Comparison of ENCODE assay signal across 20 cellular contexts in the genomic region with DNA sequence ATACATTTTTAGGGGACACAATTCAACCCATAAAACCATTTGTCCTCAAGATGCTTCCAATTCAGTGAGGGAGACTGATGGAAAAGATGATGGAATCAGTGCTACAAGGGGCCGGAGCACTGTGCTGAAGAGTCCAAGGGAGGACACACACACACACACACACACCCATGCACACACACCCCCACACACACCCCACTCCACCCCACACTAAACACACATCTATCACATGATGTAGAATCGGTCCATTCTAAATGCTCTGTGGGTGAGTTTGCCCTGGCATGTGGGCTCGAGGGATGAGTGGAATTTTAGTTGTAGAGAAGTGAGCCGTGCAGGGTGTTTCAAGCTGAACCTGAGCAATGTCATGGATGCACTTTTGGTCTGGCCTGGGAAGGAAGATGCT. TPM values are rescaled to one million over a fixed set of nuclear protein-coding genes. Genes with fewer than 3 reads are reported as not detected.
DNase-seq lines count a peak whose midpoint lies in the region; ATAC-seq, FAIRE-seq and TF ChIP-seq lines count a peak whose summit lies in the region.
"Had no signal": no experiment of that assay in that cellular context is flagged by ENCODE, and none has a peak within 500 bp of the region (broad histone marks: within the 10 kb centered on the region; RNA-seq: fewer than 3 reads in every experiment).

No MANE protein-coding gene starts in this region.

- H3K4me1 Mint-ChIP-seq in stimulated activated naive B cell treated with anti-CD40 and anti-IgM and Interleukin-4, amounts not matched to agents 10 μg/mL and 1 μg/mL and 100 μg/mL, for 72 hours = peaks cover 35 to 37% of the 10 kb centered on the region in 2 donors

- H3K27me3 Mint-ChIP-seq in stimulated activated naive B cell treated with anti-CD40 and anti-IgM and Interleukin-4, amounts not matched to agents 10 μg/mL and 1 μg/mL and 100 μg/mL, for 72 hours = no peaks in the 10 kb centered on the region
- H3K27me3 Mint-ChIP-seq: CD4-positive, alpha-beta memory T cell had no signal

- in situ Hi-C loops in HepG2 (cut with HindIII; ENCODE audit: extremely low pct_ligation_motif_present, low pct_unique_long_range_greater_than_20kb) = no loop called here

- no peaks in the 10 kb centered on the region for H3K9me2 ChIP-seq in OCI-LY1 (ENCODE audit: low read depth, low read length)

- no peak overlapping the region for H3K4me3 Mint-ChIP-seq in stimulated activated naive B cell treated with anti-CD40 and anti-IgM and Interleukin-4, amounts not matched to agents 10 μg/mL and 1 μg/mL and 100 μg/mL, for 72 hours
- H3K4me3 Mint-ChIP-seq: CD4-positive, alpha-beta memory T cell; HFFc6 had no signal

- H3K27me3 ChIP-seq in HepG2 (ENCODE audit: control insufficient read depth in 1 of 2, insufficient read depth in 2 of 2, low read length in 2 of 2) (peaks cover 0 to 5% of the 10 kb centered on the region in 2 experiments; a peak in 1 of 5 replicates), right lobe of liver (no peaks in the 10 kb centered on the region), OCI-LY1 (ENCODE audit: insufficient read depth, low read length) (no peaks in the 10 kb centered on the region)

- H4K20me1 ChIP-seq in HepG2 (ENCODE audit: insufficient read depth, low read length) (no peaks in the 10 kb centered on the region), OCI-LY1 (ENCODE audit: insufficient read depth, low read length) (no peaks in the 10 kb centered on the region)

- no peaks in the 10 kb centered on the region for H3K36me3 ChIP-seq in HepG2 (replicated peaks in 1 of 2; ENCODE audit: control insufficient read depth in 1 of 2, insufficient read depth in 2 of 2, low read length in 2 of 2)
- no peaks in the 10 kb centered on the region for H3K36me3 ChIP-seq in right lobe of liver
- no peaks in the 10 kb centered on the region for H3K36me3 ChIP-seq in OCI-LY1 (ENCODE audit: insufficient read depth, low read length)
- H3K36me3 ChIP-seq: HAP-1 had no signal

- intact Hi-C loops in HepG2 (cut with micrococcal nuclease; ENCODE audit: unreplicated experiment) (no loop called here), right lobe of liver (cut with DNase I) (no loop called here)

- no peaks in the 10 kb centered on the region for H3K4me1 ChIP-seq in HepG2 (ENCODE audit: insufficient read depth, low read length)
- H3K4me1 ChIP-seq in right lobe of liver = no peaks in the 10 kb centered on the region
- peaks cover 84% of the 10 kb centered on the region for H3K4me1 ChIP-seq in OCI-LY1 (ENCODE audit: insufficient read depth, low read length, severe bottlenecking)

- TF ChIP-seq CTCF in HepG2 (CRISPR knock-in tag; IDR thresholded peaks at IDR 0.05) (no peak), right lobe of liver (IDR thresholded peaks at IDR 0.05) (no peak), OCI-LY1 (IDR thresholded peaks at IDR 0.05; ENCODE audit: low read length) (no peak)

- WGBS in HepG2 (ENCODE audit: low lambda C conversion rate) = 37% methylated on average over 4 of the region's 4 CpGs
- 93% methylated on average over 3 of the region's 4 CpGs for WGBS in right lobe of liver (ENCODE audit: insufficient coverage, low coverage, low lambda C conversion rate, missing lambda C conversion rate)

- no peaks in the 10 kb centered on the region for H3K9me3 ChIP-seq in HepG2 (ENCODE audit: low read length)
- H3K9me3 ChIP-seq in right lobe of liver = no peaks in the 10 kb centered on the region
- no peaks in the 10 kb centered on the region for H3K9me3 ChIP-seq in OCI-LY1 (ENCODE audit: low read length)
- H3K9me3 ChIP-seq: HAP-1 had no signal

- H3K27ac ChIP-seq in HepG2 (ENCODE audit: extremely low read length, insufficient read depth, low read length) (no peak overlapping the region), right lobe of liver (no peak overlapping the region), OCI-LY1 (ENCODE audit: low read depth, low read length, poor library complexity, severe bottlenecking) (peak overlapping the region; percentile 88)
- H3K27ac ChIP-seq: C4-2B, HL-60 had no signal

- TF ChIP-seq EP300 in HepG2 (IDR thresholded peaks at IDR 0.05; ENCODE audit: low read depth in 2 of 2, low read length in 2 of 2) (no peak), HepG2 (CRISPR knock-in tag; IDR thresholded peaks at IDR 0.05; ENCODE audit: borderline replicate concordance) (no peak)

- no peak overlapping the region for H3K4me3 ChIP-seq in HepG2 (replicated peaks in 1 of 3; ENCODE audit: insufficient read depth in 1 of 3, low read depth in 2 of 3, low read length in 3 of 3)
- no peak overlapping the region for H3K4me3 ChIP-seq in right lobe of liver
- no peak overlapping the region for H3K4me3 ChIP-seq in OCI-LY1 (ENCODE audit: low read depth, low read length, poor library complexity, severe bottlenecking)
- H3K4me3 ChIP-seq: HAP-1 had no signal

- H3F3A ChIP-seq in OCI-LY1 (ENCODE audit: insufficient read depth, low read length) = no peaks in the 10 kb centered on the region

- H3K4me2 ChIP-seq in HepG2 (ENCODE audit: low read depth, low read length) (no peak overlapping the region), OCI-LY1 (ENCODE audit: low read length) (no peak overlapping the region)

- DNase-seq in HepG2 (ENCODE audit: low spot score) = no peak
- no peak for DNase-seq in right lobe of liver
- DNase-seq in stimulated activated naive B cell treated with anti-CD40 and anti-IgM and Interleukin-4, amounts not matched to agents 10 μg/mL and 1 μg/mL and 100 μg/mL, for 72 hours = no peak
- no peak for DNase-seq in cortex of kidney (lab: John Stamatoyannopoulos, UW)
- DNase-seq: 8988T; AML-193; CD4-positive, alpha-beta memory T cell; DMS153; DMS79 treated with DMSO at 0.1 percent for 48 hours; EL; HFFc6; KBM-7 had no signal

- H3K9me3 Mint-ChIP-seq in stimulated activated naive B cell treated with anti-CD40 and anti-IgM and Interleukin-4, amounts not matched to agents 10 μg/mL and 1 μg/mL and 100 μg/mL, for 72 hours = no peaks in the 10 kb centered on the region
- H3K9me3 Mint-ChIP-seq: CD4-positive, alpha-beta memory T cell; HFFc6 had no signal

- H3K9ac ChIP-seq in HepG2 (ENCODE audit: insufficient read depth, low read depth, low read length) (no peak overlapping the region), OCI-LY1 (ENCODE audit: low read length) (no peak overlapping the region)

- no TSS peak for BruUV-seq in HepG2 (replicated peaks; lab: Mats Ljungman, UMichigan)

- H2AFZ ChIP-seq in HepG2 (ENCODE audit: low read length) = no peak overlapping the region
- no peak overlapping the region for H2AFZ ChIP-seq in OCI-LY1 (ENCODE audit: low read length)

- no peak for FAIRE-seq in HepG2 (lab: Jason Lieb, UNC)
- FAIRE-seq: G401.6, H1 had no signal

- peak overlapping the region; percentile 89 for H3K27ac Mint-ChIP-seq in stimulated activated naive B cell treated with anti-CD40 and anti-IgM and Interleukin-4, amounts not matched to agents 10 μg/mL and 1 μg/mL and 100 μg/mL, for 72 hours
- H3K27ac Mint-ChIP-seq: CD4-positive, alpha-beta memory T cell; HFFc6 had no signal

- CTCF ChIA-PET in HepG2 (lab: Yijun Ruan, JAX; ENCODE audit: low intra/inter-chr PET ratio, low total read pairs) = no interaction called here

- ATAC-seq in HepG2 = no peak
- no peak for ATAC-seq in right lobe of liver
- no peak for ATAC-seq in stimulated activated naive B cell treated with anti-CD40 and anti-IgM and Interleukin-4, amounts not matched to agents 10 μg/mL and 1 μg/mL and 100 μg/mL, for 72 hours (replicated peaks)
- ATAC-seq in HG03095 (IDR thresholded peaks at IDR 0.05; ENCODE audit: unreplicated experiment) = no peak
- no peak for ATAC-seq in GM18502 (IDR thresholded peaks at IDR 0.05; ENCODE audit: poor library complexity, unreplicated experiment)

- H3K79me2 ChIP-seq in HepG2 (ENCODE audit: insufficient read depth, low read length) (no peaks in the 10 kb centered on the region), OCI-LY1 (ENCODE audit: insufficient read depth, low read length) (peaks cover 48% of the 10 kb centered on the region; the same call in 1 of the 2 replicates)

- POLR2A ChIA-PET in HepG2 (lab: Yijun Ruan, JAX) = no interaction called here

- no peak for TF ChIP-seq RAD21 in HepG2 (CRISPR knock-in tag; IDR thresholded peaks at IDR 0.05)

- TF ChIP-seq POLR2A in HepG2 (IDR thresholded peaks at IDR 0.05; ENCODE audit: insufficient read depth in 1 of 2, low read depth in 2 of 2, low read length in 2 of 2) (no peak), right lobe of liver (IDR thresholded peaks at IDR 0.05) (no peak)

- no peaks in the 10 kb centered on the region for H3K36me3 Mint-ChIP-seq in stimulated activated naive B cell treated with anti-CD40 and anti-IgM and Interleukin-4, amounts not matched to agents 10 μg/mL and 1 μg/mL and 100 μg/mL, for 72 hours
- H3K36me3 Mint-ChIP-seq: CD4-positive, alpha-beta memory T cell had no signal

RNA-seq across cellular contexts. Expression of gene PRKCE, which starts 41.1 kb away (rescaled TPM):
- total RNA-seq in HepG2 (2016; rRNA removed; fragmentation: Illumina TruSeq; extraction: Trizol) (3.9 and 4.0 TPM in 2 replicates), right lobe of liver (10 to 100 TPM in 4 of 6 experiments, 1 to 10 TPM in 2; 5.2 to 18.8 (median 11.0) TPM)
- total RNA-seq in HepG2 (2016; cell fraction: cytosol; rRNA removed; fragmentation: Illumina TruSeq; extraction: Trizol; ENCODE audit: low read depth) = 5.8 and 6.3 TPM in 2 replicates
- 2.5 and 3.7 TPM in 2 replicates for total RNA-seq in HepG2 (2016; cell fraction: insoluble cytoplasmic fraction; rRNA removed; fragmentation: Illumina TruSeq; extraction: Trizol)
- total RNA-seq in HepG2 (2016; cell fraction: membrane; rRNA removed; fragmentation: Illumina TruSeq; extraction: Trizol) = 2.8 and 4.3 TPM in 2 replicates
- 9.8 and 10.1 TPM in 2 replicates for total RNA-seq in HepG2 (2016; cell fraction: nucleus; rRNA removed; fragmentation: Illumina TruSeq; extraction: Trizol)
- 1.0 and 1.6 TPM in 2 replicates for polyA plus RNA-seq in HepG2 (2011; rRNA removed)
- polyA plus RNA-seq in HepG2 (2011; cell fraction: cytosol; rRNA removed) = 0.99 and 1.2 TPM in 2 replicates
- polyA plus RNA-seq in HepG2 (2011; cell fraction: nucleus; rRNA removed) = 2.2 and 2.6 TPM in 2 replicates
- 0.34 and 0.72 TPM in 2 replicates for polyA plus RNA-seq in HepG2 (2012)
- 1.2 and 1.6 TPM in 2 replicates for polyA plus RNA-seq in HepG2 (2016; cell fraction: cytosol; fragmentation: Illumina TruSeq; extraction: Trizol; ENCODE audit: low read depth)
- polyA plus RNA-seq in HepG2 (2016; cell fraction: insoluble cytoplasmic fraction; fragmentation: Illumina TruSeq; extraction: Trizol; ENCODE audit: low read depth) = 2.3 and 2.6 TPM in 2 replicates
- polyA plus RNA-seq in HepG2 (2016; cell fraction: membrane; fragmentation: Illumina TruSeq; extraction: Trizol; ENCODE audit: low read depth) = 1.1 and 1.8 TPM in 2 replicates
- polyA plus RNA-seq in HepG2 (2016; cell fraction: nucleus; fragmentation: Illumina TruSeq; extraction: Trizol; ENCODE audit: insufficient read depth, low read depth) = 3.1 and 4.0 TPM in 2 replicates
- 5.2 and 64.1 TPM in 2 replicates for polyA minus RNA-seq in HepG2 (2011; rRNA and poly(A)+ RNA removed; ENCODE audit: low replicate concordance)
- polyA minus RNA-seq in HepG2 (2011; cell fraction: cytosol; rRNA and poly(A)+ RNA removed) = 3.1 and 3.9 TPM in 2 replicates
- 16.6 and 18.0 TPM in 2 replicates for polyA minus RNA-seq in HepG2 (2011; cell fraction: nucleus; rRNA and poly(A)+ RNA removed)
